ENCODE assay signal across 1 cellular context in the genomic region with DNA sequence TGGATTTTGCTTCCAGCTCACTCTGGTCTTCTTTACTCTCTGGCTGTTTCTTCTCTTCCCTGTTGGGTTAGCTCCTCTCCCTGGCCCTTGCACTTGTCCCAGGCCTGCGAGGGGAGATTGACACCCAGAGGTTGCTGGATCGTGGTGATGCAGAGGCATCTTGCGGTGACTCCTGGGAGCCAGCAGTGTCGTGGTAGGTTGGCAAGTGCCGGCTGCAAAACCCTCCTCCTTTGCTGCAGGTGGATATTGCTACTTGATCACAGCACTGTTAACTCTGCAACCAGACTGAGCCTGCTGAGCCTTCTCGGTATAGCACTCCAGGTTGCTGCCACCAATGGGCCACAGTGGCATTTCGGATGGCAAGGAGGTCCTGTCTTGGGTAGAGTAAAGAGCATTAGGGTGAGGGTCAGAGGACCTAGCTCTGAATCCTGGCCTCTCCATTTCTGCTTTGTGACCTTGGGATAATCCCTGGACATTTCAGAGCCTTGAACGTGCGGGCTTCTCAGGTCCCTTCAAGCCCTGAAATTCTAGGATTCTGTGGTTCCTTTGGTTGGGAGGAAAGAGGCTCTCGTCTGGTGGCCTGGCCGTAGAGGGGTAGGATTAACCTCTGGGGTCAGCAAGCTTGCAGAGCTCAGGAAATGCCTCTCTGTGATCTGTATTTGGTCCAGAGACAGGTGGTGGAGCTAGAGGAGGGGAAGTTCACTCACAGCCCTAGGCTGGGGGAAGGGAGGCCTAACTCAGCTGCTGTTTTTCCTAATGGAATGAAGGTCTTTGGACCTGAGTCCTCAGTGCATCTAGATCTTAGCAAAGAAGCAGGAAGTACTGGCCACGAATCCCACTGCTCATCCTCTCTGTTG.
TF ChIP-seq lines count a peak whose summit lies in the region.

No MANE protein-coding gene starts in this region.

TF ChIP-seq in HepG2, 621 proteins besides CTCF, POLR2A, EP300 and RAD21 (continued from another document and continues in another):
- TF ChIP-seq, protein P1, sequence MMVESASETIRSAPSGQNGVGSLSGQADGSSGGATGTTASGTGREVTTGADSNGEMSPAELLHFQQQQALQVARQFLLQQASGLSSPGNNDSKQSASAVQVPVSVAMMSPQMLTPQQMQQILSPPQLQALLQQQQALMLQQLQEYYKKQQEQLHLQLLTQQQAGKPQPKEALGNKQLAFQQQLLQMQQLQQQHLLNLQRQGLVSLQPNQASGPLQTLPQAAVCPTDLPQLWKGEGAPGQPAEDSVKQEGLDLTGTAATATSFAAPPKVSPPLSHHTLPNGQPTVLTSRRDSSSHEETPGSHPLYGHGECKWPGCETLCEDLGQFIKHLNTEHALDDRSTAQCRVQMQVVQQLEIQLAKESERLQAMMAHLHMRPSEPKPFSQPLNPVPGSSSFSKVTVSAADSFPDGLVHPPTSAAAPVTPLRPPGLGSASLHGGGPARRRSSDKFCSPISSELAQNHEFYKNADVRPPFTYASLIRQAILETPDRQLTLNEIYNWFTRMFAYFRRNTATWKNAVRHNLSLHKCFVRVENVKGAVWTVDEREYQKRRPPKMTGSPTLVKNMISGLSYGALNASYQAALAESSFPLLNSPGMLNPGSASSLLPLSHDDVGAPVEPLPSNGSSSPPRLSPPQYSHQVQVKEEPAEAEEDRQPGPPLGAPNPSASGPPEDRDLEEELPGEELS (CRISPR knock-in tag; IDR thresholded peaks at IDR 0.05): peak; percentile 69
- TF ChIP-seq ZKSCAN5 (CRISPR knock-in tag; IDR thresholded peaks at IDR 0.05) (no peak), TOE1 (CRISPR knock-in tag; IDR thresholded peaks at IDR 0.05) (no peak), ATF7 (IDR thresholded peaks at IDR 0.05) (no peak), ATF7 (CRISPR knock-in tag; IDR thresholded peaks at IDR 0.05) (no peak), MEIS1 (CRISPR knock-in tag; IDR thresholded peaks at IDR 0.05; ENCODE audit: borderline replicate concordance) (peak; percentile 65; the same call in 1 of the 2 replicates), MIER3 (CRISPR knock-in tag; IDR thresholded peaks at IDR 0.05; ENCODE audit: borderline replicate concordance) (0 out of 2 replicates have a peak, but pooled peaks have one; percentile 26), CAMTA2 (CRISPR knock-in tag; IDR thresholded peaks at IDR 0.05; ENCODE audit: borderline replicate concordance) (no peak), ZNF251 (CRISPR knock-in tag; IDR thresholded peaks at IDR 0.05) (no peak), NR1H2 (CRISPR knock-in tag; IDR thresholded peaks at IDR 0.05; ENCODE audit: borderline replicate concordance, low read depth) (no peak), CREB1 (IDR thresholded peaks at IDR 0.05) (no peak), CREB1 (CRISPR knock-in tag; IDR thresholded peaks at IDR 0.05) (peak; percentile 60; the same call in 1 of the 2 replicates), ZFP37 (CRISPR knock-in tag; IDR thresholded peaks at IDR 0.05; ENCODE audit: borderline replicate concordance) (no peak), DMAP1 (CRISPR knock-in tag; IDR thresholded peaks at IDR 0.05) (no peak), ZNF674 (CRISPR knock-in tag; IDR thresholded peaks at IDR 0.05; ENCODE audit: low read depth) (no peak), ZNF816 (CRISPR knock-in tag; IDR thresholded peaks at IDR 0.05; ENCODE audit: borderline replicate concordance) (no peak), AHR (CRISPR knock-in tag; IDR thresholded peaks at IDR 0.05) (no peak), ADNP (CRISPR knock-in tag; IDR thresholded peaks at IDR 0.05) (no peak), TEAD3 (CRISPR knock-in tag; optimal IDR thresholded peaks at IDR 0.05; ENCODE audit: borderline replicate concordance) (peak; percentile 90), EHMT2 (IDR thresholded peaks at IDR 0.05; ENCODE audit: borderline replicate concordance, low read depth, low read length) (no peak), ZNF333 (CRISPR knock-in tag; IDR thresholded peaks at IDR 0.05; ENCODE audit: borderline replicate concordance) (no peak), ZNF12 (CRISPR knock-in tag; IDR thresholded peaks at IDR 0.05) (no peak), SRSF9 (IDR thresholded peaks at IDR 0.05; ENCODE audit: borderline replicate concordance, insufficient read depth, low read depth, low read length, poor library complexity, severe bottlenecking) (no peak), ZNF263 (CRISPR knock-in tag; IDR thresholded peaks at IDR 0.05) (no peak), MAFF (IDR thresholded peaks at IDR 0.05; ENCODE audit: low read depth, low read length) (no peak), TCF7 (IDR thresholded peaks at IDR 0.05; ENCODE audit: low read depth) (no peak; the same call in 1 of the 2 replicates), ETV6 (CRISPR knock-in tag; conservative IDR thresholded peaks at IDR 0.05) (no peak), ZNF781 (CRISPR knock-in tag; IDR thresholded peaks at IDR 0.05; ENCODE audit: borderline replicate concordance, not compliant biosample characterization) (no peak)
- TF ChIP-seq, protein P2, sequence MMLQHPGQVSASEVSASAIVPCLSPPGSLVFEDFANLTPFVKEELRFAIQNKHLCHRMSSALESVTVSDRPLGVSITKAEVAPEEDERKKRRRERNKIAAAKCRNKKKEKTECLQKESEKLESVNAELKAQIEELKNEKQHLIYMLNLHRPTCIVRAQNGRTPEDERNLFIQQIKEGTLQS (CRISPR knock-in tag; IDR thresholded peaks at IDR 0.05): no peak
- TF ChIP-seq, protein P3, sequence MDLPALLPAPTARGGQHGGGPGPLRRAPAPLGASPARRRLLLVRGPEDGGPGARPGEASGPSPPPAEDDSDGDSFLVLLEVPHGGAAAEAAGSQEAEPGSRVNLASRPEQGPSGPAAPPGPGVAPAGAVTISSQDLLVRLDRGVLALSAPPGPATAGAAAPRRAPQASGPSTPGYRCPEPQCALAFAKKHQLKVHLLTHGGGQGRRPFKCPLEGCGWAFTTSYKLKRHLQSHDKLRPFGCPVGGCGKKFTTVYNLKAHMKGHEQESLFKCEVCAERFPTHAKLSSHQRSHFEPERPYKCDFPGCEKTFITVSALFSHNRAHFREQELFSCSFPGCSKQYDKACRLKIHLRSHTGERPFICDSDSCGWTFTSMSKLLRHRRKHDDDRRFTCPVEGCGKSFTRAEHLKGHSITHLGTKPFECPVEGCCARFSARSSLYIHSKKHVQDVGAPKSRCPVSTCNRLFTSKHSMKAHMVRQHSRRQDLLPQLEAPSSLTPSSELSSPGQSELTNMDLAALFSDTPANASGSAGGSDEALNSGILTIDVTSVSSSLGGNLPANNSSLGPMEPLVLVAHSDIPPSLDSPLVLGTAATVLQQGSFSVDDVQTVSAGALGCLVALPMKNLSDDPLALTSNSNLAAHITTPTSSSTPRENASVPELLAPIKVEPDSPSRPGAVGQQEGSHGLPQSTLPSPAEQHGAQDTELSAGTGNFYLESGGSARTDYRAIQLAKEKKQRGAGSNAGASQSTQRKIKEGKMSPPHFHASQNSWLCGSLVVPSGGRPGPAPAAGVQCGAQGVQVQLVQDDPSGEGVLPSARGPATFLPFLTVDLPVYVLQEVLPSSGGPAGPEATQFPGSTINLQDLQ (CRISPR knock-in tag; IDR thresholded peaks at IDR 0.05): no peak
- TF ChIP-seq, protein P4, sequence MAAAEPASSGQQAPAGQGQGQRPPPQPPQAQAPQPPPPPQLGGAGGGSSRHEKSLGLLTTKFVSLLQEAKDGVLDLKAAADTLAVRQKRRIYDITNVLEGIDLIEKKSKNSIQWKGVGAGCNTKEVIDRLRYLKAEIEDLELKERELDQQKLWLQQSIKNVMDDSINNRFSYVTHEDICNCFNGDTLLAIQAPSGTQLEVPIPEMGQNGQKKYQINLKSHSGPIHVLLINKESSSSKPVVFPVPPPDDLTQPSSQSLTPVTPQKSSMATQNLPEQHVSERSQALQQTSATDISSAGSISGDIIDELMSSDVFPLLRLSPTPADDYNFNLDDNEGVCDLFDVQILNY (CRISPR knock-in tag; conservative IDR thresholded peaks at IDR 0.05): no peak
- TF ChIP-seq, protein P5, sequence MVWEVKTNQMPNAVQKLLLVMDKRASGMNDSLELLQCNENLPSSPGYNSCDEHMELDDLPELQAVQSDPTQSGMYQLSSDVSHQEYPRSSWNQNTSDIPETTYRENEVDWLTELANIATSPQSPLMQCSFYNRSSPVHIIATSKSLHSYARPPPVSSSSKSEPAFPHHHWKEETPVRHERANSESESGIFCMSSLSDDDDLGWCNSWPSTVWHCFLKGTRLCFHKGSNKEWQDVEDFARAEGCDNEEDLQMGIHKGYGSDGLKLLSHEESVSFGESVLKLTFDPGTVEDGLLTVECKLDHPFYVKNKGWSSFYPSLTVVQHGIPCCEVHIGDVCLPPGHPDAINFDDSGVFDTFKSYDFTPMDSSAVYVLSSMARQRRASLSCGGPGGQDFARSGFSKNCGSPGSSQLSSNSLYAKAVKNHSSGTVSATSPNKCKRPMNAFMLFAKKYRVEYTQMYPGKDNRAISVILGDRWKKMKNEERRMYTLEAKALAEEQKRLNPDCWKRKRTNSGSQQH (CRISPR knock-in tag; IDR thresholded peaks at IDR 0.05; ENCODE audit: low read depth): no peak
- TF ChIP-seq, protein P6, sequence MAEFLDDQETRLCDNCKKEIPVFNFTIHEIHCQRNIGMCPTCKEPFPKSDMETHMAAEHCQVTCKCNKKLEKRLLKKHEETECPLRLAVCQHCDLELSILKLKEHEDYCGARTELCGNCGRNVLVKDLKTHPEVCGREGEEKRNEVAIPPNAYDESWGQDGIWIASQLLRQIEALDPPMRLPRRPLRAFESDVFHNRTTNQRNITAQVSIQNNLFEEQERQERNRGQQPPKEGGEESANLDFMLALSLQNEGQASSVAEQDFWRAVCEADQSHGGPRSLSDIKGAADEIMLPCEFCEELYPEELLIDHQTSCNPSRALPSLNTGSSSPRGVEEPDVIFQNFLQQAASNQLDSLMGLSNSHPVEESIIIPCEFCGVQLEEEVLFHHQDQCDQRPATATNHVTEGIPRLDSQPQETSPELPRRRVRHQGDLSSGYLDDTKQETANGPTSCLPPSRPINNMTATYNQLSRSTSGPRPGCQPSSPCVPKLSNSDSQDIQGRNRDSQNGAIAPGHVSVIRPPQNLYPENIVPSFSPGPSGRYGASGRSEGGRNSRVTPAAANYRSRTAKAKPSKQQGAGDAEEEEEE (CRISPR knock-in tag; IDR thresholded peaks at IDR 0.05; ENCODE audit: borderline replicate concordance): no peak
- TF ChIP-seq, protein P7, sequence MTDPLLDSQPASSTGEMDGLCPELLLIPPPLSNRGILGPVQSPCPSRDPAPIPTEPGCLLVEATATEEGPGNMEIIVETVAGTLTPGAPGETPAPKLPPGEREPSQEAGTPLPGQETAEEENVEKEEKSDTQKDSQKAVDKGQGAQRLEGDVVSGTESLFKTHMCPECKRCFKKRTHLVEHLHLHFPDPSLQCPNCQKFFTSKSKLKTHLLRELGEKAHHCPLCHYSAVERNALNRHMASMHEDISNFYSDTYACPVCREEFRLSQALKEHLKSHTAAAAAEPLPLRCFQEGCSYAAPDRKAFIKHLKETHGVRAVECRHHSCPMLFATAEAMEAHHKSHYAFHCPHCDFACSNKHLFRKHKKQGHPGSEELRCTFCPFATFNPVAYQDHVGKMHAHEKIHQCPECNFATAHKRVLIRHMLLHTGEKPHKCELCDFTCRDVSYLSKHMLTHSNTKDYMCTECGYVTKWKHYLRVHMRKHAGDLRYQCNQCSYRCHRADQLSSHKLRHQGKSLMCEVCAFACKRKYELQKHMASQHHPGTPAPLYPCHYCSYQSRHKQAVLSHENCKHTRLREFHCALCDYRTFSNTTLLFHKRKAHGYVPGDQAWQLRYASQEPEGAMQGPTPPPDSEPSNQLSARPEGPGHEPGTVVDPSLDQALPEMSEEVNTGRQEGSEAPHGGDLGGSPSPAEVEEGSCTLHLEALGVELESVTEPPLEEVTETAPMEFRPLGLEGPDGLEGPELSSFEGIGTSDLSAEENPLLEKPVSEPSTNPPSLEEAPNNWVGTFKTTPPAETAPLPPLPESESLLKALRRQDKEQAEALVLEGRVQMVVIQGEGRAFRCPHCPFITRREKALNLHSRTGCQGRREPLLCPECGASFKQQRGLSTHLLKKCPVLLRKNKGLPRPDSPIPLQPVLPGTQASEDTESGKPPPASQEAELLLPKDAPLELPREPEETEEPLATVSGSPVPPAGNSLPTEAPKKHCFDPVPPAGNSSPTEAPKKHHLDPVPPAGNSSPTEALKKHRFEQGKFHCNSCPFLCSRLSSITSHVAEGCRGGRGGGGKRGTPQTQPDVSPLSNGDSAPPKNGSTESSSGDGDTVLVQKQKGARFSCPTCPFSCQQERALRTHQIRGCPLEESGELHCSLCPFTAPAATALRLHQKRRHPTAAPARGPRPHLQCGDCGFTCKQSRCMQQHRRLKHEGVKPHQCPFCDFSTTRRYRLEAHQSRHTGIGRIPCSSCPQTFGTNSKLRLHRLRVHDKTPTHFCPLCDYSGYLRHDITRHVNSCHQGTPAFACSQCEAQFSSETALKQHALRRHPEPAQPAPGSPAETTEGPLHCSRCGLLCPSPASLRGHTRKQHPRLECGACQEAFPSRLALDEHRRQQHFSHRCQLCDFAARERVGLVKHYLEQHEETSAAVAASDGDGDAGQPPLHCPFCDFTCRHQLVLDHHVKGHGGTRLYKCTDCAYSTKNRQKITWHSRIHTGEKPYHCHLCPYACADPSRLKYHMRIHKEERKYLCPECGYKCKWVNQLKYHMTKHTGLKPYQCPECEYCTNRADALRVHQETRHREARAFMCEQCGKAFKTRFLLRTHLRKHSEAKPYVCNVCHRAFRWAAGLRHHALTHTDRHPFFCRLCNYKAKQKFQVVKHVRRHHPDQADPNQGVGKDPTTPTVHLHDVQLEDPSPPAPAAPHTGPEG (CRISPR knock-in tag; IDR thresholded peaks at IDR 0.05): no peak
- TF ChIP-seq, protein P8, sequence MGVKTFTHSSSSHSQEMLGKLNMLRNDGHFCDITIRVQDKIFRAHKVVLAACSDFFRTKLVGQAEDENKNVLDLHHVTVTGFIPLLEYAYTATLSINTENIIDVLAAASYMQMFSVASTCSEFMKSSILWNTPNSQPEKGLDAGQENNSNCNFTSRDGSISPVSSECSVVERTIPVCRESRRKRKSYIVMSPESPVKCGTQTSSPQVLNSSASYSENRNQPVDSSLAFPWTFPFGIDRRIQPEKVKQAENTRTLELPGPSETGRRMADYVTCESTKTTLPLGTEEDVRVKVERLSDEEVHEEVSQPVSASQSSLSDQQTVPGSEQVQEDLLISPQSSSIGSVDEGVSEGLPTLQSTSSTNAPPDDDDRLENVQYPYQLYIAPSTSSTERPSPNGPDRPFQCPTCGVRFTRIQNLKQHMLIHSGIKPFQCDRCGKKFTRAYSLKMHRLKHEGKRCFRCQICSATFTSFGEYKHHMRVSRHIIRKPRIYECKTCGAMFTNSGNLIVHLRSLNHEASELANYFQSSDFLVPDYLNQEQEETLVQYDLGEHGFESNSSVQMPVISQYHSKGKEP (CRISPR knock-in tag; IDR thresholded peaks at IDR 0.05): no peak
- TF ChIP-seq, protein P9, sequence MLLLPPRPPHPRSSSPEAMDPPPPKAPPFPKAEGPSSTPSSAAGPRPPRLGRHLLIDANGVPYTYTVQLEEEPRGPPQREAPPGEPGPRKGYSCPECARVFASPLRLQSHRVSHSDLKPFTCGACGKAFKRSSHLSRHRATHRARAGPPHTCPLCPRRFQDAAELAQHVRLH (CRISPR knock-in tag; IDR thresholded peaks at IDR 0.05; ENCODE audit: borderline replicate concordance, low read depth): no peak
- TF ChIP-seq, protein P10, sequence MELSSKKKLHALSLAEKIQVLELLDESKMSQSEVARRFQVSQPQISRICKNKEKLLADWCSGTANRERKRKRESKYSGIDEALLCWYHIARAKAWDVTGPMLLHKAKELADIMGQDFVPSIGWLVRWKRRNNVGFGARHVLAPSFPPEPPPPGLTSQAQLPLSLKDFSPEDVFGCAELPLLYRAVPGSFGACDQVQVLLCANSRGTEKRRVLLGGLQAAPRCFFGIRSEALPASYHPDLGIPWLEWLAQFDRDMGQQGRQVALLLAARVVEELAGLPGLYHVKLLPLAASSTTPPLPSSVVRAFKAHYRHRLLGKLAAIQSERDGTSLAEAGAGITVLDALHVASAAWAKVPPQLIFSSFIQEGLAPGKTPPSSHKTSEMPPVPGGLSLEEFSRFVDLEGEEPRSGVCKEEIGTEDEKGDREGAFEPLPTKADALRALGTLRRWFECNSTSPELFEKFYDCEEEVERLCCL (CRISPR knock-in tag; IDR thresholded peaks at IDR 0.05; ENCODE audit: borderline replicate concordance): no peak
